Comparison of ENCODE assay signal across 2 cellular contexts in genomic region chr19:609001-609340, GRCh38.
TF ChIP-seq lines count a peak whose summit lies in the region.

No MANE protein-coding gene starts in this region.

TF ChIP-seq in A549, 52 proteins besides CTCF, POLR2A, EP300 and RAD21:
- TF ChIP-seq ZSCAN20 (CRISPR knock-in tag; IDR thresholded peaks at IDR 0.05) (no peak), HOXB13 (CRISPR knock-in tag; IDR thresholded peaks at IDR 0.05; ENCODE audit: low read depth) (0 out of 2 replicates have a peak, but pooled peaks have one; percentile 2), GATA3 (IDR thresholded peaks at IDR 0.05; ENCODE audit: borderline replicate concordance) (0 out of 2 replicates have a peak, but pooled peaks have one; percentile 13), EHMT2 (IDR thresholded peaks at IDR 0.05; ENCODE audit: low read depth) (no peak), PHF8 (IDR thresholded peaks at IDR 0.05; ENCODE audit: borderline replicate concordance, low read depth) (no peak), E2F6 (IDR thresholded peaks at IDR 0.05; ENCODE audit: borderline replicate concordance, low read depth) (no peak), TFCP2L1 (CRISPR knock-in tag; IDR thresholded peaks at IDR 0.05) (no peak), PBX3 (IDR thresholded peaks at IDR 0.05) (no peak), KDM5A (IDR thresholded peaks at IDR 0.05) (no peak), TP53 (CRISPR knock-in tag; IDR thresholded peaks at IDR 0.05) (no peak), ESRRA (IDR thresholded peaks at IDR 0.05; ENCODE audit: borderline replicate concordance, low read length) (no peak)

TF ChIP-seq in endothelial cell of umbilical vein, 7 proteins besides CTCF, POLR2A, EP300 and RAD21:
- TF ChIP-seq GATA2 (IDR thresholded peaks at IDR 0.05; ENCODE audit: insufficient read depth, insufficient read length, low read depth, low read length), result no peak
- TF ChIP-seq EZH2 (IDR thresholded peaks at IDR 0.05; ENCODE audit: borderline replicate concordance, low read depth, low read length, severe bottlenecking), result no peak
- TF ChIP-seq MYC (IDR thresholded peaks at IDR 0.05; ENCODE audit: low read depth, low read length), result no peak
- no peak for TF ChIP-seq JUN (IDR thresholded peaks at IDR 0.05; ENCODE audit: borderline replicate concordance, insufficient read depth, insufficient read length, low read depth)
- no peak for TF ChIP-seq FOS (IDR thresholded peaks at IDR 0.05; ENCODE audit: borderline replicate concordance, insufficient read depth, low read length)
- TF ChIP-seq MAX (IDR thresholded peaks at IDR 0.05; ENCODE audit: insufficient read depth, insufficient read length), result no peak
- TF ChIP-seq POLR2AphosphoS5 (IDR thresholded peaks at IDR 0.05; ENCODE audit: insufficient read depth, low read depth, low read length), result no peak
